ENCODE assay signal across 8 cellular contexts in the genomic region with DNA sequence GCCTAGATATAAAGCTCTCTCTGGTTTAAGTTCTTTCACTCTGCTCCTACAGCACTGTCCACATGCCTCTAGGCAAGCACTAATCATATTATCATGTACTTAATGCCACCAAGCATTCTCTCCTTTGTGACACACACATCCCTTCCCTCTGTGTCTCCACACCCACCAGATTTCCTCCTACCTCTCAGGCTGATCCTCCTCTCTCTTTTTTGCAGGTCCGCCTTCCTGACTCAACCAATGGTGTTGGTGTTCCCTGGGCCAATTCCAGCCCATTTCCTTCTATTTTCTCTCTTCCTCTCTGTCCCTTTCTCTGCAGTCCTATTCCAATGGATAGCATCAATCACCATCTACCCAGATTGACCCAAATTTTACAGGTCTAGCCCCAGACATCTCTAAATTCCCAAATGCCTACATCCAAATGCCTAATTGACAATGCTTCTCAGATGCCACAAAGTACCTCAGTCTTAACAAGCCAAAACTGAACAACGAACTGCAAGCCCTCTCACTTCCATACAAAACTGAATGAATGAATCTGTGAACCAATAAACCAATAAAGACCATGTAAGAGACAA. TPM values are rescaled to one million over a fixed set of nuclear protein-coding genes. Genes with fewer than 3 reads are reported as not detected.
DNase-seq lines count a peak whose midpoint lies in the region; ATAC-seq and TF ChIP-seq lines count a peak whose summit lies in the region.

No MANE protein-coding gene starts in this region.

- no peak overlapping the region for H3K9ac ChIP-seq in skeletal muscle tissue (ENCODE audit: low read depth in 1 of 3, low read length in 3 of 3)

- peak overlapping the region; percentile 58 for H3K4me3 ChIP-seq in WERI-Rb-1 (ENCODE audit: low read depth, low read length)
- H3K4me3 ChIP-seq in left ventricle myocardium inferior: peak overlapping the region; percentile 76
- peak overlapping the region; percentile 72 to 81 (median 76) for H3K4me3 ChIP-seq in skeletal muscle tissue (ENCODE audit: low read length in 3 of 3)

- H3K27me3 Mint-ChIP-seq in activated T-cell treated with anti-CD3 and anti-CD28 coated beads, Interleukin-2, amount 50 U/mL, for 4 hours (ENCODE audit: low read depth): peaks cover 57% of the 10 kb centered on the region

- H3K4me1 Mint-ChIP-seq in activated T-cell treated with anti-CD3 and anti-CD28 coated beads, Interleukin-2, amount 50 U/mL, for 4 hours (ENCODE audit: low read depth): peaks cover 19% of the 10 kb centered on the region

- H3K9me3 Mint-ChIP-seq in activated T-cell treated with anti-CD3 and anti-CD28 coated beads, Interleukin-2, amount 50 U/mL, for 4 hours: no peaks in the 10 kb centered on the region

- H3K27ac ChIP-seq in WERI-Rb-1: peak overlapping the region; percentile 21; the same call in 1 of the 2 replicates
- peak overlapping the region; percentile 43 for H3K27ac ChIP-seq in left ventricle myocardium inferior (replicated peaks)
- no peak overlapping the region for H3K27ac ChIP-seq in skeletal muscle tissue (ENCODE audit: low read depth, low read length)

- H3K27me3 ChIP-seq in WERI-Rb-1 (ENCODE audit: insufficient read depth, low read depth, severe bottlenecking) (no peaks in the 10 kb centered on the region), left ventricle myocardium inferior (ENCODE audit: low read depth) (peaks cover 33% of the 10 kb centered on the region), skeletal muscle tissue (ENCODE audit: control insufficient read depth in 3 of 3, insufficient read depth in 3 of 3, low read length in 3 of 3) (peaks cover 0 to 5% (median 2%) of the 10 kb centered on the region in 3 donors)

- DNase-seq in activated T-cell treated with anti-CD3 and anti-CD28 coated beads, Interleukin-2, amount 50 U/mL, for 4 hours: no peak
- DNase-seq in activated T-cell treated with anti-CD3 and anti-CD28 coated beads for 4 hours: no peak
- DNase-seq in WERI-Rb-1: peak; percentile 41
- DNase-seq in left ventricle myocardium inferior: no peak
- DNase-seq in NCI-H2227 treated with DMSO at 0.1 percent for 48 hours (lab: John Stamatoyannopoulos, UW): no peak

- no peak for TF ChIP-seq CTCF in WERI-Rb-1 (IDR thresholded peaks at IDR 0.05; ENCODE audit: low read depth, low read length)
- no peak for TF ChIP-seq CTCF in left ventricle myocardium inferior (IDR thresholded peaks at IDR 0.05; ENCODE audit: borderline replicate concordance)

- peak overlapping the region; percentile 68 for H3K4me3 Mint-ChIP-seq in activated T-cell treated with anti-CD3 and anti-CD28 coated beads, Interleukin-2, amount 50 U/mL, for 4 hours

- intact Hi-C loops in left ventricle myocardium inferior (cut with micrococcal nuclease): no loop called here

- H3K9me3 ChIP-seq in WERI-Rb-1 (ENCODE audit: severe bottlenecking) (no peaks in the 10 kb centered on the region), left ventricle myocardium inferior (replicated peaks) (no peaks in the 10 kb centered on the region), skeletal muscle tissue (ENCODE audit: control insufficient read depth in 3 of 3, low read length in 3 of 3) (no peaks in the 10 kb centered on the region)

- peaks cover 17% of the 10 kb centered on the region for H3K4me1 ChIP-seq in left ventricle myocardium inferior
- peaks cover 5 to 15% (median 7%) of the 10 kb centered on the region in 3 donors for H3K4me1 ChIP-seq in skeletal muscle tissue (ENCODE audit: control insufficient read depth in 3 of 3, insufficient read depth in 3 of 3, low read length in 3 of 3)

- peak in 1 of 2 donors; percentile 8 for ATAC-seq in activated T-cell treated with anti-CD3 and anti-CD28 coated beads, Interleukin-2, amount 50 U/mL, for 4 hours
- ATAC-seq in HG03103 (IDR thresholded peaks at IDR 0.05; ENCODE audit: low read depth, unreplicated experiment) (peak; percentile 2), HG03045 (IDR thresholded peaks at IDR 0.05; ENCODE audit: unreplicated experiment) (no peak)

- H3K36me3 Mint-ChIP-seq in activated T-cell treated with anti-CD3 and anti-CD28 coated beads, Interleukin-2, amount 50 U/mL, for 4 hours (ENCODE audit: insufficient read depth): no peaks in the 10 kb centered on the region

- H3K36me3 ChIP-seq in WERI-Rb-1 (no peaks in the 10 kb centered on the region), left ventricle myocardium inferior (no peaks in the 10 kb centered on the region), skeletal muscle tissue (ENCODE audit: control insufficient read depth in 3 of 3, insufficient read depth in 3 of 3, low read length in 3 of 3) (no peaks in the 10 kb centered on the region)

RNA-seq across cellular contexts. Expression of gene ZNF215, which starts 0.5 kb away (rescaled TPM):
- under 1 TPM; 0.05 to 0.76 (median 0.40) TPM for total RNA-seq in activated T-cell treated with anti-CD3 and anti-CD28 coated beads, Interleukin-2, amount 50 U/mL, for 4 hours
- total RNA-seq in left ventricle myocardium inferior: 0.77 TPM
- 1.6 TPM for total RNA-seq in skeletal muscle tissue

RNA-seq across cellular contexts. Expression of gene OR2D3, which starts 4.9 kb away (rescaled TPM):
- not detected for total RNA-seq in activated T-cell treated with anti-CD3 and anti-CD28 coated beads, Interleukin-2, amount 50 U/mL, for 4 hours
- total RNA-seq in left ventricle myocardium inferior (not detected), skeletal muscle tissue (not detected)

RNA-seq across cellular contexts. Expression of gene OR2D2, which starts 33.4 kb away (rescaled TPM):
- not detected for total RNA-seq in activated T-cell treated with anti-CD3 and anti-CD28 coated beads, Interleukin-2, amount 50 U/mL, for 4 hours
- not detected for total RNA-seq in left ventricle myocardium inferior
- total RNA-seq in skeletal muscle tissue: not detected

RNA-seq across cellular contexts. Expression of gene OR10A4, which starts 49.3 kb away (rescaled TPM):
- total RNA-seq in activated T-cell treated with anti-CD3 and anti-CD28 coated beads, Interleukin-2, amount 50 U/mL, for 4 hours: not detected
- total RNA-seq in left ventricle myocardium inferior (not detected), skeletal muscle tissue (not detected)
